ENCODE assay signal across 14 cellular contexts in genomic region chr5:82340799-82341198, GRCh38.
DNase-seq lines count a peak whose midpoint lies in the region; ATAC-seq, FAIRE-seq and TF ChIP-seq lines count a peak whose summit lies in the region.
"Had no signal": no experiment of that assay in that cellular context is flagged by ENCODE, and none has a peak within 500 bp of the region (broad histone marks: within the 10 kb centered on the region; RNA-seq: fewer than 3 reads in every experiment).

No MANE protein-coding gene starts in this region.

- H3K4me1 ChIP-seq in GM12878 (ENCODE audit: control insufficient read depth, insufficient read depth, low read length) (no peaks in the 10 kb centered on the region), tibial artery (peaks cover 0 to 60% (median 22%) of the 10 kb centered on the region in 4 donors)

- no peak for ATAC-seq in GM12878

- no peak overlapping the region for H3K4me3 ChIP-seq in GM12878
- no peak overlapping the region for H3K4me3 ChIP-seq in tibial artery

- no peak for DNase-seq in activated CD4-positive, alpha-beta T cell treated with anti-CD3 and anti-CD28 coated beads, Interleukin-2, amount 10 ng/mL, durations not matched to agents 24 days and 14 days
- DNase-seq in activated CD4-positive, alpha-beta T cell treated with anti-CD3 and anti-CD28 coated beads, Interleukin-2, amount 10 ng/mL, durations not matched to agents 7 days and 5 days, result no peak
- DNase-seq in GM12878 (ENCODE audit: low read depth, low spot score), result no peak
- DNase-seq in tibial artery, result no peak
- no peak for DNase-seq in EL
- DNase-seq in CD14-positive monocyte (ENCODE audit: low spot score), result no peak
- DNase-seq: C1 segment of cervical spinal cord; CD4-positive, alpha-beta memory T cell; GOT3; H9 had no signal

- H2AFZ ChIP-seq in GM12878 (ENCODE audit: control insufficient read depth, low read depth, low read length), result no peak overlapping the region

- RAD21 ChIA-PET in GM12878 (lab: Charles Lee; ENCODE audit: unreplicated experiment), result no interaction called here

- in situ Hi-C loops in GM12878 (cut with MboI), result no loop called here

- no peaks in the 10 kb centered on the region for H3K36me3 Mint-ChIP-seq in activated CD4-positive, alpha-beta T cell treated with anti-CD3 and anti-CD28 coated beads, Interleukin-2, amount 10 ng/mL, durations not matched to agents 24 days and 14 days (ENCODE audit: low read depth)
- no peaks in the 10 kb centered on the region for H3K36me3 Mint-ChIP-seq in activated CD4-positive, alpha-beta T cell treated with anti-CD3 and anti-CD28 coated beads, Interleukin-2, amount 10 ng/mL, durations not matched to agents 7 days and 5 days (ENCODE audit: low read depth)
- H3K36me3 Mint-ChIP-seq in CD14-positive monocyte, result no peaks in the 10 kb centered on the region
- H3K36me3 Mint-ChIP-seq: CD4-positive, alpha-beta memory T cell had no signal

- peaks cover 23% of the 10 kb centered on the region for H3K4me1 Mint-ChIP-seq in activated CD4-positive, alpha-beta T cell treated with anti-CD3 and anti-CD28 coated beads, Interleukin-2, amount 10 ng/mL, durations not matched to agents 24 days and 14 days
- peaks cover 15% of the 10 kb centered on the region for H3K4me1 Mint-ChIP-seq in activated CD4-positive, alpha-beta T cell treated with anti-CD3 and anti-CD28 coated beads, Interleukin-2, amount 10 ng/mL, durations not matched to agents 7 days and 5 days
- H3K4me1 Mint-ChIP-seq in CD14-positive monocyte, result no peaks in the 10 kb centered on the region
- H3K4me1 Mint-ChIP-seq: B cell had no signal

- BruUV-seq in GM12878 (replicated peaks; lab: Mats Ljungman, UMichigan), result no TSS peak

- no peak for TF ChIP-seq EP300 in GM12878 (IDR thresholded peaks at IDR 0.05; ENCODE audit: borderline replicate concordance in 1 of 2, control insufficient read depth in 1 of 2, low read depth in 2 of 2, low read length in 2 of 2)

- TF ChIP-seq CTCF in GM12878 (IDR thresholded peaks at IDR 0.05 in 2 of 3, conservative IDR thresholded peaks at IDR 0.05 in 1 of 3; ENCODE audit: control insufficient read depth in 2 of 3, extremely low read depth in 1 of 3, insufficient read depth in 1 of 3, low read depth in 3 of 3, low read length in 3 of 3), result no peak
- no peak for TF ChIP-seq CTCF in tibial artery (IDR thresholded peaks at IDR 0.05)
- TF ChIP-seq CTCF in CD14-positive monocyte (IDR thresholded peaks at IDR 0.05), result no peak

- WGBS in GM12878 (ENCODE audit: insufficient coverage, insufficient replicate concordance, low lambda C conversion rate, missing lambda C conversion rate), result 30% methylated on average over 5 of the region's 5 CpGs

- no peaks in the 10 kb centered on the region for H3K9me3 Mint-ChIP-seq in activated CD4-positive, alpha-beta T cell treated with anti-CD3 and anti-CD28 coated beads, Interleukin-2, amount 10 ng/mL, durations not matched to agents 24 days and 14 days
- no peaks in the 10 kb centered on the region for H3K9me3 Mint-ChIP-seq in activated CD4-positive, alpha-beta T cell treated with anti-CD3 and anti-CD28 coated beads, Interleukin-2, amount 10 ng/mL, durations not matched to agents 7 days and 5 days
- H3K9me3 Mint-ChIP-seq in CD14-positive monocyte, result no peaks in the 10 kb centered on the region
- H3K9me3 Mint-ChIP-seq: CD4-positive, alpha-beta memory T cell; H9 had no signal

- H3K9me3 ChIP-seq in KOPT-K1 (ENCODE audit: insufficient read depth, low read length, poor library complexity, severe bottlenecking) (peaks cover 10% of the 10 kb centered on the region), GM12878 (replicated peaks; ENCODE audit: control insufficient read depth, insufficient read depth, low read length) (no peaks in the 10 kb centered on the region), tibial artery (no peaks in the 10 kb centered on the region)

- H3K27ac ChIP-seq in KOPT-K1 (ENCODE audit: low read depth, low read length, poor library complexity, severe bottlenecking) (peak overlapping the region; percentile 98), GM12878 (ENCODE audit: control insufficient read depth, insufficient read depth) (no peak overlapping the region), tibial artery (peak overlapping the region; percentile 30 to 90)

- TF ChIP-seq POLR2A in GM12878 (IDR thresholded peaks at IDR 0.05; ENCODE audit: low read depth, low read length), result no peak

- no peak overlapping the region for H3K9ac ChIP-seq in GM12878 (ENCODE audit: control insufficient read depth, insufficient read depth, low read length)

- no peaks in the 10 kb centered on the region for H4K20me1 ChIP-seq in GM12878 (ENCODE audit: control insufficient read depth, insufficient read depth)

- POLR2A ChIA-PET in activated CD4-positive, alpha-beta T cell treated with anti-CD3 and anti-CD28 coated beads, Interleukin-2, amount 10 ng/mL, durations not matched to agents 7 days and 5 days (lab: Charles Lee), result no interaction called here
- POLR2A ChIA-PET in GM12878 (lab: Charles Lee), result no interaction called here

- peaks cover 4% of the 10 kb centered on the region for H3K27me3 Mint-ChIP-seq in activated CD4-positive, alpha-beta T cell treated with anti-CD3 and anti-CD28 coated beads, Interleukin-2, amount 10 ng/mL, durations not matched to agents 24 days and 14 days
- peaks cover 3% of the 10 kb centered on the region for H3K27me3 Mint-ChIP-seq in activated CD4-positive, alpha-beta T cell treated with anti-CD3 and anti-CD28 coated beads, Interleukin-2, amount 10 ng/mL, durations not matched to agents 7 days and 5 days
- H3K27me3 Mint-ChIP-seq in CD14-positive monocyte (ENCODE audit: low read depth in 3 of 3), result peaks cover 0 to 3% (median 0%) of the 10 kb centered on the region in 3 donors

- peaks cover 9% of the 10 kb centered on the region for H3K36me3 ChIP-seq in KOPT-K1 (ENCODE audit: insufficient read depth, low read length)
- H3K36me3 ChIP-seq in GM12878 (ENCODE audit: control insufficient read depth in 2 of 2, insufficient read depth in 2 of 2, low read length in 1 of 2), result no peaks in the 10 kb centered on the region
- H3K36me3 ChIP-seq in tibial artery, result no peaks in the 10 kb centered on the region

- H3K4me3 Mint-ChIP-seq in activated CD4-positive, alpha-beta T cell treated with anti-CD3 and anti-CD28 coated beads, Interleukin-2, amount 10 ng/mL, durations not matched to agents 24 days and 14 days, result no peak overlapping the region
- no peak overlapping the region for H3K4me3 Mint-ChIP-seq in activated CD4-positive, alpha-beta T cell treated with anti-CD3 and anti-CD28 coated beads, Interleukin-2, amount 10 ng/mL, durations not matched to agents 7 days and 5 days
- H3K4me3 Mint-ChIP-seq in CD14-positive monocyte, result no peak overlapping the region
- H3K4me3 Mint-ChIP-seq: B cell; CD4-positive, alpha-beta memory T cell; H9 had no signal

- SMC1A ChIA-PET in GM12878 (lab: Charles Lee; ENCODE audit: uncharacterized antibody, unreplicated experiment), result no interaction called here

- FAIRE-seq in GM12878 (lab: Jason Lieb, UNC), result peak; percentile 31
- FAIRE-seq: A204.1, GM12891 had no signal

- CTCF ChIA-PET in activated CD4-positive, alpha-beta T cell treated with anti-CD3 and anti-CD28 coated beads, Interleukin-2, amount 10 ng/mL, durations not matched to agents 7 days and 5 days (lab: Charles Lee), result interaction anchor here (1.0 kb wide), 1 partner anchor 9 kb away, joined by 3 read pairs; no protein-coding TSS in a partner anchor
- CTCF ChIA-PET in GM12878 (lab: Yijun Ruan, JAX), result no interaction called here

- TF ChIP-seq RAD21 in GM12878 (IDR thresholded peaks at IDR 0.05; ENCODE audit: insufficient read depth, low read depth, low read length), result no peak

- no peaks in the 10 kb centered on the region for H3K27me3 ChIP-seq in GM12878 (replicated peaks in 1 of 2; ENCODE audit: control insufficient read depth in 2 of 2, insufficient read depth in 2 of 2, low read length in 1 of 2)
- no peaks in the 10 kb centered on the region for H3K27me3 ChIP-seq in tibial artery

- H3K27ac Mint-ChIP-seq in activated CD4-positive, alpha-beta T cell treated with anti-CD3 and anti-CD28 coated beads, Interleukin-2, amount 10 ng/mL, durations not matched to agents 24 days and 14 days, result peak overlapping the region; percentile 19
- no peak overlapping the region for H3K27ac Mint-ChIP-seq in activated CD4-positive, alpha-beta T cell treated with anti-CD3 and anti-CD28 coated beads, Interleukin-2, amount 10 ng/mL, durations not matched to agents 7 days and 5 days
- H3K27ac Mint-ChIP-seq in CD14-positive monocyte, result no peak overlapping the region
- H3K27ac Mint-ChIP-seq: B cell; CD4-positive, alpha-beta memory T cell; H9 had no signal

- intact Hi-C loops in activated CD4-positive, alpha-beta T cell treated with anti-CD3 and anti-CD28 coated beads, Interleukin-2, amount 10 ng/mL, durations not matched to agents 24 days and 14 days (cut with micrococcal nuclease), result no loop called here
- intact Hi-C loops in GM12878 (cut with micrococcal nuclease; ENCODE audit: unreplicated experiment) (no loop called here), tibial artery (cut with DNase I; ENCODE audit: low total_unique reads) (no loop called here), CD14-positive monocyte (cut with micrococcal nuclease) (no loop called here)

- no peak overlapping the region for H3K4me2 ChIP-seq in GM12878 (ENCODE audit: control insufficient read depth, insufficient read depth)

- no peaks in the 10 kb centered on the region for H3K79me2 ChIP-seq in GM12878 (ENCODE audit: control insufficient read depth, insufficient read depth, low read length)

TF ChIP-seq in GM12878, 131 proteins besides CTCF, POLR2A, EP300 and RAD21 (continues in another document):
- TF ChIP-seq HDGF (IDR thresholded peaks at IDR 0.05) (no peak), HCFC1 (IDR thresholded peaks at IDR 0.05; ENCODE audit: low read length) (no peak), ZBTB33 (IDR thresholded peaks at IDR 0.05) (no peak), SUPT20H (IDR thresholded peaks at IDR 0.05; ENCODE audit: borderline replicate concordance, control insufficient read depth, low read depth, low read length) (no peak), GATAD2B (conservative IDR thresholded peaks at IDR 0.05; ENCODE audit: low read depth) (no peak), CEBPB (IDR thresholded peaks at IDR 0.05; ENCODE audit: borderline replicate concordance in 1 of 2, low read depth in 2 of 2, low read length in 2 of 2) (no peak), STAT1 (conservative IDR thresholded peaks at IDR 0.05) (no peak)
